ENCODE assay signal across 31 cellular contexts in the genomic region with DNA sequence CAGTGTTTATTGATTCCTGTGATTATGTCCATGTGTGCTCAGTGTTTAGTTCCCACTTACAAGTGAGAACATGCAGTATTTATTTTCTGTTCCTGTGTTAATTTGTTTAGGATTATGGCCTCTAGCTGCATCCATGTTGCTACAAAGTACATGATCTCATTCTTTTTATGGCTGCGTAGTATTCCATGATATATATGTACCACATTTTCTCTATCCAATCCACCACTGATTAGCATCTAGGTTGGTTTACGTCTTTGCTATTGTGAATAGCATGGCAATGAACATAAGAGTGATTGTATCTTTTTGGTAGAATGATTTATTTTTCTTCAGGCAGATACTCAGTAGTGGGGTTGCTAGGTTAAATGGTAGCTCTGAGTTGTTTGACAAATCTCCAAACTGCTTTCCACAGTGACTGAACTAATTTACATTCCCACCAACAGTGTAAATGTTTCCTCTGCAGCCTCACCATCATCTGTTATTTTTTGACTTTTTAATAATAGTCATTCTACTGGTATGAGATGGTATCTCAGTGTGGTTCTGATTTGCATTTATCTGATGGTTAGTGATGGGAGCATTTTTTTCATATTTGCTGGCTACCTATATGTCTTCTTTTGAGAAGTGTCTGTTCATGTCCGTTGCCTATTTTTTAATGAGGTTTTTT.
"Had no signal": no experiment of that assay in that cellular context is flagged by ENCODE, and none has a peak within 500 bp of the region (broad histone marks: within the 10 kb centered on the region; RNA-seq: fewer than 3 reads in every experiment).

No MANE protein-coding gene starts in this region.

- H3K9ac ChIP-seq: neural progenitor cell, parathyroid adenoma had no signal

- H3K36me3 ChIP-seq: cardiac muscle cell, colonic mucosa, esophagus squamous epithelium, heart right ventricle, left lung, lower lobe of right lung, neural progenitor cell, sigmoid colon, tibial nerve had no signal

- H3K79me2 ChIP-seq: parathyroid adenoma had no signal

- FAIRE-seq: endometrium had no signal

- H3K4me3 ChIP-seq: cardiac muscle cell, colonic mucosa, esophagus squamous epithelium, heart right ventricle, left lung, lower lobe of right lung, neural progenitor cell, psoas muscle, sigmoid colon, smooth muscle cell, tibial nerve had no signal

- ATAC-seq: activated CD8-positive, alpha-beta T cell treated with anti-CD3 and anti-CD28 coated beads for 36 hours; activated naive CD4-positive, alpha-beta T cell treated with anti-CD3 and anti-CD28 coated beads, Interleukin-2, amount 50 U/mL, for 72 hours; heart right ventricle; left lung; lower lobe of right lung; natural killer cell; psoas muscle; stimulated activated naive B cell treated with anti-CD40 and anti-IgM and Interleukin-4, amounts not matched to agents 10 μg/mL and 1 μg/mL and 100 μg/mL, for 72 hours had no signal

- DNase-seq: activated B cell treated with CpG ODN at 0.5 μM for 24 hours; activated CD4-positive, alpha-beta T cell treated with anti-CD3 and anti-CD28 coated beads, Interleukin-2, amount 50 U/mL, for 1 hour; activated CD8-positive, alpha-beta T cell treated with anti-CD3 and anti-CD28 coated beads for 36 hours; activated naive CD4-positive, alpha-beta T cell; activated T-cell treated with anti-CD3 and anti-CD28 coated beads, Interleukin-2, amount 50 U/mL, for 48 hours; cerebellar nuclear complex; colonic mucosa; effector CD8-positive, alpha-beta T cell; esophagus squamous epithelium; foreskin melanocyte; heart right ventricle; kidney glomerular epithelial cell; left lung; lower lobe of right lung; mesendoderm; natural killer cell; occipital lobe; psoas muscle; sigmoid colon; stimulated activated CD4-positive, alpha-beta T cell treated with anti-CD3 and anti-CD28 coated beads, Interleukin-1b, Interleukin-23, amount 100 ng/mL, for 48 hours; stimulated activated CD4-positive, alpha-beta T cell treated with anti-CD3 and anti-CD28 coated beads, Interleukin-4, amount 100 ng/mL, for 4 hours; stimulated activated CD8-positive, alpha-beta memory T cell treated with anti-CD3 and anti-CD28 coated beads, Interleukin-4, amount 100 ng/mL, for 48 hours; stimulated activated naive B cell treated with anti-CD40 and anti-IgM and Interleukin-4, amounts not matched to agents 10 μg/mL and 1 μg/mL and 100 μg/mL, for 72 hours had no signal

- H3K27me3 ChIP-seq: cardiac muscle cell, colonic mucosa, esophagus squamous epithelium, heart right ventricle, left lung, neural progenitor cell, sigmoid colon, tibial nerve had no signal

- H3K4me2 ChIP-seq: neural progenitor cell, smooth muscle cell had no signal

- H2AFZ ChIP-seq: neural progenitor cell, parathyroid adenoma had no signal

- H3K9me3 ChIP-seq: colonic mucosa, esophagus squamous epithelium, left lung, lower lobe of right lung, sigmoid colon, tibial nerve had no signal

- H3K27ac ChIP-seq: cardiac muscle cell, colonic mucosa, epithelial cell of prostate, heart right ventricle, left lung, lower lobe of right lung, neural progenitor cell, parathyroid adenoma, psoas muscle, sigmoid colon, tibial nerve had no signal

- H3K4me1 ChIP-seq: colonic mucosa, heart right ventricle, left lung, lower lobe of right lung, neural progenitor cell, parathyroid adenoma, psoas muscle, sigmoid colon, tibial nerve had no signal
